Comparison of ENCODE assay signal across 17 cellular contexts in the genomic region with DNA sequence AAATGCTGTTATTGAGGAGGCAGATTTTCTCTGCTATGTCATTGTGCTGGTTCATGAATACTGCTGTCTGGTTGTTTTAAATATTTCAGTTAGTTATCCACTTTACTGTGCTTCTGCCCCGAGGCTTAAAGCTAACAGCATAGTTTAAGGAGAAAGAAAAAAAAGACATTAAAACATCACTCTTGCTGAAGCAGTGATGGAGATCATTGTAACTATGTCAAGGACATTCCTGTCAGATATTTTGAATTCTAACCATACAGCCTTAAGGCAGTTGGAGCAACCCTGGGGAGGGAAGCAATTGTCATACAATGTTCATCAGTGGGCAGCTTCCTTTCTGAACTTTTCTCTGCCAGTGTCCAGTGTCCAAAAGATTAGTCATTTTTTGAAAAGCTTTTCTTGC.
DNase-seq lines count a peak whose midpoint lies in the region; ATAC-seq, FAIRE-seq and TF ChIP-seq lines count a peak whose summit lies in the region.
"Had no signal": no experiment of that assay in that cellular context is flagged by ENCODE, and none has a peak within 500 bp of the region (broad histone marks: within the 10 kb centered on the region; RNA-seq: fewer than 3 reads in every experiment).

No MANE protein-coding gene starts in this region.

- peak overlapping the region; percentile 68 for H3K27ac Mint-ChIP-seq in type B pancreatic cell
- H3K27ac Mint-ChIP-seq: activated naive CD4-positive, alpha-beta T cell treated with anti-CD3 and anti-CD28 coated beads for 36 hours; CD4-positive, alpha-beta T cell; natural killer cell treated with Interleukin-12 subunit alpha and Interleukin-12 subunit beta and Interleukin-15 and Interleukin-18, amount 100 ng/mL, for 72 hours had no signal

- H3K4me1 Mint-ChIP-seq in type B pancreatic cell (ENCODE audit: unreplicated experiment), result no peaks in the 10 kb centered on the region

- no peak for ATAC-seq in GM18909 (IDR thresholded peaks at IDR 0.05; ENCODE audit: poor library complexity, unreplicated experiment)
- ATAC-seq: natural killer cell treated with Interleukin-12 subunit alpha and Interleukin-12 subunit beta and Interleukin-15 and Interleukin-18, amount 100 ng/mL, for 72 hours had no signal

- DNase-seq in H4 (ENCODE audit: low spot score) (peak; percentile 13), RCC 7860 (ENCODE audit: low spot score) (peak; percentile 3), fibroblast of gingiva (ENCODE audit: low read depth) (peak; percentile 0), type B pancreatic cell (ENCODE audit: extremely low spot score, unreplicated experiment) (no peak), germinal center (ENCODE audit: low spot score) (no peak), NCI-H526 (lab: John Stamatoyannopoulos, UW) (no peak)
- DNase-seq: activated naive CD4-positive, alpha-beta T cell treated with anti-CD3 and anti-CD28 coated beads for 36 hours; CD4-positive, alpha-beta T cell; H9; hippocampal formation; left lung; NCI-H2081 treated with DMSO at 0.1 percent for 48 hours; stimulated activated CD4-positive, alpha-beta T cell treated with anti-CD3 and anti-CD28 coated beads, Interleukin-2, amount 100 ng/mL, for 48 hours had no signal

- no peak for FAIRE-seq in RCC 7860 (lab: Jason Lieb, UNC)
- FAIRE-seq: GM18507, urothelium cell line had no signal

- H3K36me3 Mint-ChIP-seq in type B pancreatic cell, result no peaks in the 10 kb centered on the region
- H3K36me3 Mint-ChIP-seq: natural killer cell treated with Interleukin-12 subunit alpha and Interleukin-12 subunit beta and Interleukin-15 and Interleukin-18, amount 100 ng/mL, for 72 hours had no signal

- no peak for TF ChIP-seq CTCF in type B pancreatic cell (conservative IDR thresholded peaks at IDR 0.05)

- H3K4me3 Mint-ChIP-seq in type B pancreatic cell, result peak overlapping the region; percentile 12
- H3K4me3 Mint-ChIP-seq: activated naive CD4-positive, alpha-beta T cell treated with anti-CD3 and anti-CD28 coated beads for 36 hours; CD4-positive, alpha-beta T cell; H9; natural killer cell treated with Interleukin-12 subunit alpha and Interleukin-12 subunit beta and Interleukin-15 and Interleukin-18, amount 100 ng/mL, for 72 hours had no signal

- H3K27me3 Mint-ChIP-seq in type B pancreatic cell, result no peaks in the 10 kb centered on the region
- H3K27me3 Mint-ChIP-seq: CD4-positive, alpha-beta T cell; natural killer cell treated with Interleukin-12 subunit alpha and Interleukin-12 subunit beta and Interleukin-15 and Interleukin-18, amount 100 ng/mL, for 72 hours had no signal

- H3K9me3 Mint-ChIP-seq in type B pancreatic cell, result peaks cover 6% of the 10 kb centered on the region
- H3K9me3 Mint-ChIP-seq: activated naive CD4-positive, alpha-beta T cell treated with anti-CD3 and anti-CD28 coated beads for 36 hours; CD4-positive, alpha-beta T cell had no signal

Comparison
In these comparisons a context has a peak if more than half of its experiments do, and no peak if none do; other contexts are left out.
1. DNase-seq: peak in H4 (single experiment), RCC 7860 (single experiment) and fibroblast of gingiva (single experiment); none in type B pancreatic cell (single experiment), germinal center (single experiment) and NCI-H526 (0 of 2).